In genomic region chr16:56946767-56947603, GRCh38 we compare ENCODE assay signal across 12 cellular contexts. TPM values are rescaled to one million over a fixed set of nuclear protein-coding genes. Genes with fewer than 3 reads are reported as not detected.
DNase-seq lines count a peak whose midpoint lies in the region; ATAC-seq and TF ChIP-seq lines count a peak whose summit lies in the region.
"Had no signal": no experiment of that assay in that cellular context is flagged by ENCODE, and none has a peak within 500 bp of the region (broad histone marks: within the 10 kb centered on the region; RNA-seq: fewer than 3 reads in every experiment).

No MANE protein-coding gene starts in this region.

- no peaks in the 10 kb centered on the region for H3K9me3 ChIP-seq in prostate gland

- H3K9me3 Mint-ChIP-seq in activated T-helper 2 cell treated with anti-CD3 and anti-CD28 coated beads, Interferon-gamma antibody, Interleukin-2, Interleukin-4, amounts not matched to agents 10 μg/mL and 5 μg/mL and 100 μg/mL, durations not matched to agents 14 hours and 24 hours and 36 hours, result no peaks in the 10 kb centered on the region
- no peaks in the 10 kb centered on the region for H3K9me3 Mint-ChIP-seq in naive thymus-derived CD8-positive, alpha-beta T cell

- intact Hi-C loops in activated T-helper 2 cell treated with anti-CD3 and anti-CD28 coated beads, Interferon-gamma antibody, Interleukin-2, Interleukin-4, amounts not matched to agents 10 μg/mL and 5 μg/mL and 100 μg/mL, durations not matched to agents 14 hours and 24 hours and 36 hours (cut with micrococcal nuclease), result loop anchor here (10.0 kb wide), 1 partner anchor 332 kb away; no protein-coding TSS in a partner anchor
- intact Hi-C loops in prostate gland (cut with DNase I), result no loop called here

- H3K36me3 ChIP-seq in prostate gland, result peaks cover 7 to 25% of the 10 kb centered on the region in 2 donors

- peaks cover 46% of the 10 kb centered on the region for H3K36me3 Mint-ChIP-seq in activated T-helper 2 cell treated with anti-CD3 and anti-CD28 coated beads, Interferon-gamma antibody, Interleukin-2, Interleukin-4, amounts not matched to agents 10 μg/mL and 5 μg/mL and 100 μg/mL, durations not matched to agents 14 hours and 24 hours and 36 hours (ENCODE audit: low read depth)
- peaks cover 0 to 31% (median 9%) of the 10 kb centered on the region in 3 donors for H3K36me3 Mint-ChIP-seq in naive thymus-derived CD8-positive, alpha-beta T cell

- H3K4me3 ChIP-seq in prostate gland, result no peak overlapping the region

- H3K27me3 ChIP-seq in prostate gland (replicated peaks; ENCODE audit: insufficient read depth), result no peaks in the 10 kb centered on the region

- no peaks in the 10 kb centered on the region for H3K27me3 Mint-ChIP-seq in activated T-helper 2 cell treated with anti-CD3 and anti-CD28 coated beads, Interferon-gamma antibody, Interleukin-2, Interleukin-4, amounts not matched to agents 10 μg/mL and 5 μg/mL and 100 μg/mL, durations not matched to agents 14 hours and 24 hours and 36 hours (ENCODE audit: low read depth)
- H3K27me3 Mint-ChIP-seq in naive thymus-derived CD8-positive, alpha-beta T cell, result no peaks in the 10 kb centered on the region
- H3K27me3 Mint-ChIP-seq: activated CD8-positive, alpha-beta memory T cell treated with anti-CD3 and anti-CD28 coated beads, Interleukin-2, amount 10 ng/mL, durations not matched to agents 7 days and 5 days had no signal

- H3K27ac Mint-ChIP-seq in activated T-helper 2 cell treated with anti-CD3 and anti-CD28 coated beads, Interferon-gamma antibody, Interleukin-2, Interleukin-4, amounts not matched to agents 10 μg/mL and 5 μg/mL and 100 μg/mL, durations not matched to agents 14 hours and 24 hours and 36 hours, result peak overlapping the region; percentile 23
- H3K27ac Mint-ChIP-seq in naive thymus-derived CD8-positive, alpha-beta T cell, result peak overlapping the region in 6 of 10 donors; percentile 31 to 71 (median 65)

- peaks cover 38% of the 10 kb centered on the region for H3K4me1 Mint-ChIP-seq in activated T-helper 2 cell treated with anti-CD3 and anti-CD28 coated beads, Interferon-gamma antibody, Interleukin-2, Interleukin-4, amounts not matched to agents 10 μg/mL and 5 μg/mL and 100 μg/mL, durations not matched to agents 14 hours and 24 hours and 36 hours (ENCODE audit: low read depth)
- H3K4me1 Mint-ChIP-seq in naive thymus-derived CD8-positive, alpha-beta T cell, result peaks cover 11 to 28% (median 17%) of the 10 kb centered on the region in 4 donors

- peak; percentile 59 for TF ChIP-seq POLR2A in GM18505 (IDR thresholded peaks at IDR 0.05; ENCODE audit: borderline replicate concordance, extremely low read depth, insufficient read depth, insufficient read length)
- no peak for TF ChIP-seq POLR2A in prostate gland (IDR thresholded peaks at IDR 0.05)

- H3K27ac ChIP-seq in prostate gland, result peak overlapping the region in 1 of 2 donors; percentile 26

- WGBS in prostate gland, result 72% methylated on average over 10 of the region's 10 CpGs

- POLR2A ChIA-PET in naive thymus-derived CD8-positive, alpha-beta T cell (lab: Charles Lee), result interaction anchor here (1.2 to 2.3 kb wide), 2 partner anchors 15 to 80 kb away, joined by 3 to 12 read pairs; partner anchors contain the start of gene HERPUD1

- no peak for TF ChIP-seq CTCF in prostate gland (IDR thresholded peaks at IDR 0.05)

- peaks cover 8% of the 10 kb centered on the region for H3K4me1 ChIP-seq in prostate gland (replicated peaks)

- DNase-seq in CD1c-positive myeloid dendritic cell (ENCODE audit: extremely low spot score) (peak; percentile 69), NCI-H446 treated with DMSO at 0.1 percent for 48 hours (lab: John Stamatoyannopoulos, UW) (no peak), NCI-H1694 (lab: John Stamatoyannopoulos, UW) (no peak), prostate gland (ENCODE audit: low spot score) (no peak)
- no peak for DNase-seq in activated T-helper 2 cell treated with anti-CD3 and anti-CD28 coated beads, Interferon-gamma antibody, Interleukin-2, Interleukin-4, amounts not matched to agents 10 μg/mL and 5 μg/mL and 100 μg/mL, durations not matched to agents 14 hours and 24 hours and 36 hours (ENCODE audit: low spot score)
- no peak for DNase-seq in naive thymus-derived CD8-positive, alpha-beta T cell
- DNase-seq: activated CD8-positive, alpha-beta memory T cell treated with anti-CD3 and anti-CD28 coated beads, Interleukin-2, amount 10 ng/mL, durations not matched to agents 7 days and 5 days; central memory CD4-positive, alpha-beta T cell; kidney; SW 1271 had no signal

- no peak overlapping the region for H3K4me3 Mint-ChIP-seq in activated T-helper 2 cell treated with anti-CD3 and anti-CD28 coated beads, Interferon-gamma antibody, Interleukin-2, Interleukin-4, amounts not matched to agents 10 μg/mL and 5 μg/mL and 100 μg/mL, durations not matched to agents 14 hours and 24 hours and 36 hours (ENCODE audit: low read depth)
- H3K4me3 Mint-ChIP-seq in naive thymus-derived CD8-positive, alpha-beta T cell, result no peak overlapping the region
- H3K4me3 Mint-ChIP-seq: activated CD8-positive, alpha-beta memory T cell treated with anti-CD3 and anti-CD28 coated beads, Interleukin-2, amount 10 ng/mL, durations not matched to agents 7 days and 5 days had no signal

- ATAC-seq in GM18505 (IDR thresholded peaks at IDR 0.05; ENCODE audit: unreplicated experiment) (no peak), GM21423 (IDR thresholded peaks at IDR 0.05; ENCODE audit: unreplicated experiment) (no peak)
- no peak for ATAC-seq in naive thymus-derived CD8-positive, alpha-beta T cell
- ATAC-seq: activated CD8-positive, alpha-beta memory T cell treated with anti-CD3 and anti-CD28 coated beads, Interleukin-2, amount 10 ng/mL, durations not matched to agents 7 days and 5 days had no signal

RNA-seq across cellular contexts. Expression of gene CETP, which starts 14.8 kb away (rescaled TPM):
- total RNA-seq in activated T-helper 2 cell treated with anti-CD3 and anti-CD28 coated beads, Interferon-gamma antibody, Interleukin-2, Interleukin-4, amounts not matched to agents 10 μg/mL and 5 μg/mL and 100 μg/mL, durations not matched to agents 14 hours and 24 hours and 36 hours, result not detected in 2 replicates
- under 1 TPM in 1 of 2 experiments, not detected in 1; 0.27 TPM for total RNA-seq in naive thymus-derived CD8-positive, alpha-beta T cell
- under 1 TPM in 2 of 3 donors, not detected in 1; 0.20 to 0.21 TPM for polyA plus RNA-seq in naive thymus-derived CD8-positive, alpha-beta T cell
- total RNA-seq in prostate gland, result under 1 TPM in 1 of 2 donors, not detected in 1; 0.40 TPM
- total RNA-seq: activated CD8-positive, alpha-beta memory T cell treated with anti-CD3 and anti-CD28 coated beads, Interleukin-2, amount 10 ng/mL, durations not matched to agents 7 days and 5 days had no signal

RNA-seq across cellular contexts. Expression of gene HERPUD1, which starts 15.0 kb away (rescaled TPM):
- 172 and 175 TPM in 2 replicates for total RNA-seq in activated T-helper 2 cell treated with anti-CD3 and anti-CD28 coated beads, Interferon-gamma antibody, Interleukin-2, Interleukin-4, amounts not matched to agents 10 μg/mL and 5 μg/mL and 100 μg/mL, durations not matched to agents 14 hours and 24 hours and 36 hours
- total RNA-seq in naive thymus-derived CD8-positive, alpha-beta T cell, result 100 to 1,000 TPM; 190 to 214 TPM
- 10 to 100 TPM; 43.8 to 88.6 (median 57.6) TPM for polyA plus RNA-seq in naive thymus-derived CD8-positive, alpha-beta T cell
- 100 to 1,000 TPM; 365 to 952 TPM for total RNA-seq in prostate gland

RNA-seq across cellular contexts. Expression of gene NLRC5, which starts 42.4 kb away (rescaled TPM):
- 166 and 169 TPM in 2 replicates for total RNA-seq in activated T-helper 2 cell treated with anti-CD3 and anti-CD28 coated beads, Interferon-gamma antibody, Interleukin-2, Interleukin-4, amounts not matched to agents 10 μg/mL and 5 μg/mL and 100 μg/mL, durations not matched to agents 14 hours and 24 hours and 36 hours
- 100 to 1,000 TPM; 474 to 488 TPM for total RNA-seq in naive thymus-derived CD8-positive, alpha-beta T cell
- polyA plus RNA-seq in naive thymus-derived CD8-positive, alpha-beta T cell, result 100 to 1,000 TPM in 1 of 3 donors, 10 to 100 TPM in 2; 70.4 to 137 (median 80.0) TPM
- 10 to 100 TPM in 1 of 2 donors, 1 to 10 TPM in 1; 9.5 to 31.2 TPM for total RNA-seq in prostate gland
